Comparison of ENCODE assay signal across 8 cellular contexts in the genomic region with DNA sequence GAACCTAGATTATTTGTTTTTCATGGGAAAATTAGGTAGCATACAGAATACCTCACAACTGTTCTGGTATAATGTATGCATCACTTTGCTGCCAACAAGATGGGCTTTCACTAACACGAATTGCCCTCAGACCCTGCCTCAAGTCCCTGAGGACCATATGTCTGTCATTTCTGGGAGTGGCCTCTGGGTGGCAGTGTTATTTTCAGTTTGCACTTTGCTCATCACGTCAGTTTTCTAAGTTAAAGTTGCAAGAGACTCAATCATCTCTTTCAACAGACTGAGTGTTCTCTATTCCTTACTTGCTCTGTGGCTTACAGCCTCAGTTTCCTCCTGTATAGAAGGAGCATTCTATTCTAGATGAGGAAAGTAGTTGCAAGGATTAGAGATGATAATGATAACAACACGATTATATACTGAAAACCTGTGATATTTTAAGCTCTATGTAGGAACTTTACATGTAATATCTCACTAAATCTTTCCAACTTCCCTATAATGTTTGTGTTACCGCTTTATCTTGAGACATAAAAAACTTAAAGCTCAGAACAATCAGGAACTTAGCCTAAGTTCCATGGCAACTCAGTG. TPM values are rescaled to one million over a fixed set of nuclear protein-coding genes. Genes with fewer than 3 reads are reported as not detected.
DNase-seq lines count a peak whose midpoint lies in the region; ATAC-seq and TF ChIP-seq lines count a peak whose summit lies in the region.

No MANE protein-coding gene starts in this region.

- H2AFZ ChIP-seq in fibroblast of lung (ENCODE audit: low read length): no peak overlapping the region
- peak overlapping the region; percentile 69 for H2AFZ ChIP-seq in neuronal stem cell (ENCODE audit: low read length)

- TF ChIP-seq POLR2A in tibial nerve (IDR thresholded peaks at IDR 0.05): no peak

- H3K14ac ChIP-seq in neuronal stem cell (ENCODE audit: low read length): no peak overlapping the region

- H3K18ac ChIP-seq in neuronal stem cell (ENCODE audit: low read length): no peak overlapping the region

- H3K4ac ChIP-seq in neuronal stem cell (ENCODE audit: low read length): no peak overlapping the region

- no peak overlapping the region for H2AK5ac ChIP-seq in neuronal stem cell (ENCODE audit: low read depth, low read length)

- no peaks in the 10 kb centered on the region for H3K9me3 Mint-ChIP-seq in activated T-cell treated with anti-CD3 and anti-CD28 coated beads, Interleukin-2, amount 50 U/mL, for 24 hours

- H3K9me3 ChIP-seq in fibroblast of lung (ENCODE audit: control insufficient read depth, insufficient read depth, low read depth, low read length) (no peaks in the 10 kb centered on the region), neuronal stem cell (replicated peaks in 1 of 2; ENCODE audit: control insufficient read depth in 2 of 2, insufficient read depth in 1 of 2, low read depth in 1 of 2, low read length in 2 of 2) (no peaks in the 10 kb centered on the region), tibial nerve (no peaks in the 10 kb centered on the region)

- no peak overlapping the region for H3K9ac ChIP-seq in fibroblast of lung (ENCODE audit: insufficient read depth, low read length)
- no peak overlapping the region for H3K9ac ChIP-seq in neuronal stem cell (ENCODE audit: low read depth, low read length, poor library complexity)

- H3K4me3 Mint-ChIP-seq in activated T-cell treated with anti-CD3 and anti-CD28 coated beads, Interleukin-2, amount 50 U/mL, for 24 hours: no peak overlapping the region

- no peaks in the 10 kb centered on the region for H3K79me1 ChIP-seq in neuronal stem cell (ENCODE audit: low read depth, low read length)

- no peaks in the 10 kb centered on the region for H4K20me1 ChIP-seq in fibroblast of lung (ENCODE audit: control insufficient read depth, extremely low read depth, insufficient read depth, low read length)

- H3K27ac Mint-ChIP-seq in activated T-cell treated with anti-CD3 and anti-CD28 coated beads, Interleukin-2, amount 50 U/mL, for 24 hours: no peak overlapping the region

- no CpG with 5 or more reads among the region's 4 CpGs for WGBS in neuronal stem cell (ENCODE audit: extremely low coverage in 2 of 2, insufficient read length in 2 of 2, insufficient replicate concordance in 1 of 2), 2 donors
- WGBS in tibial nerve, 2 donors: 27 to 28% methylated on average over 4 of the region's 4 CpGs

- H2BK12ac ChIP-seq in neuronal stem cell (ENCODE audit: low read length): no peak overlapping the region

- TF ChIP-seq EP300 in tibial nerve (IDR thresholded peaks at IDR 0.05): no peak

- DNase-seq in GM19240 (ENCODE audit: insufficient read length, low spot score) (peak; percentile 33), OCI-M2 (lab: John Stamatoyannopoulos, UW; ENCODE audit: unreplicated experiment) (peak; percentile 13), fibroblast of lung (ENCODE audit: low read depth in 2 of 2) (peak in 1 of 2 donors; percentile 75), neuronal stem cell (ENCODE audit: low spot score) (peak; percentile 59), tibial nerve (ENCODE audit: low spot score in 2 of 2) (peak in 1 of 2 donors; percentile 56)
- peak; percentile 51 for DNase-seq in activated T-cell treated with anti-CD3 and anti-CD28 coated beads, Interleukin-2, amount 50 U/mL, for 24 hours

- H3K4me1 ChIP-seq in fibroblast of lung (ENCODE audit: control insufficient read depth, extremely low read depth, insufficient read depth, low read length) (no peaks in the 10 kb centered on the region), neuronal stem cell (ENCODE audit: control insufficient read depth in 2 of 2, insufficient read depth in 1 of 2, low read depth in 1 of 2, low read length in 2 of 2) (no peaks in the 10 kb centered on the region), tibial nerve (peaks cover 0 to 11% (median 5%) of the 10 kb centered on the region in 4 donors)

- H2BK120ac ChIP-seq in neuronal stem cell (ENCODE audit: low read depth, low read length): no peak overlapping the region

- H3K27me3 Mint-ChIP-seq in activated T-cell treated with anti-CD3 and anti-CD28 coated beads, Interleukin-2, amount 50 U/mL, for 24 hours: peaks cover 8% of the 10 kb centered on the region

- peaks cover 35% of the 10 kb centered on the region for H3K4me1 Mint-ChIP-seq in activated T-cell treated with anti-CD3 and anti-CD28 coated beads, Interleukin-2, amount 50 U/mL, for 24 hours (ENCODE audit: low read depth)

- no peak overlapping the region for H4K8ac ChIP-seq in neuronal stem cell (ENCODE audit: low read depth, low read length)

- H3K4me2 ChIP-seq in fibroblast of lung (ENCODE audit: extremely low read depth, insufficient read depth, low read length): no peak overlapping the region
- no peak overlapping the region for H3K4me2 ChIP-seq in neuronal stem cell (ENCODE audit: insufficient read depth, low read length, poor library complexity, severe bottlenecking)

- H3K27me3 ChIP-seq in fibroblast of lung (ENCODE audit: control insufficient read depth, insufficient read depth, low read length) (no peaks in the 10 kb centered on the region), neuronal stem cell (ENCODE audit: control insufficient read depth in 3 of 3, insufficient read depth in 3 of 3, low read depth in 1 of 3, low read length in 3 of 3) (no peaks in the 10 kb centered on the region), tibial nerve (no peaks in the 10 kb centered on the region)

- H3K27ac ChIP-seq in C4-2B (no peak overlapping the region), fibroblast of lung (ENCODE audit: insufficient read depth, low read length) (no peak overlapping the region), neuronal stem cell (replicated peaks; ENCODE audit: low read length) (no peak overlapping the region), tibial nerve (peak overlapping the region in 1 of 4 donors; percentile 36)

- H3K36me3 Mint-ChIP-seq in activated T-cell treated with anti-CD3 and anti-CD28 coated beads, Interleukin-2, amount 50 U/mL, for 24 hours (ENCODE audit: low read depth): no peaks in the 10 kb centered on the region

- H2BK5ac ChIP-seq in neuronal stem cell (ENCODE audit: low read length): no peak overlapping the region

- H3K4me3 ChIP-seq in fibroblast of lung (replicated peaks in 1 of 4; ENCODE audit: control extremely low read depth in 1 of 4, insufficient read depth in 1 of 4, low read depth in 3 of 4, low read length in 4 of 4) (no peak overlapping the region), neuronal stem cell (ENCODE audit: low read length in 2 of 2) (no peak overlapping the region), tibial nerve (no peak overlapping the region)

- ATAC-seq in HG03460 (IDR thresholded peaks at IDR 0.05; ENCODE audit: unreplicated experiment): peak; percentile 61

- TF ChIP-seq CTCF in C4-2B (conservative IDR thresholded peaks at IDR 0.05) (peak; percentile 89), fibroblast of lung (conservative IDR thresholded peaks at IDR 0.05 in 1 of 2, IDR thresholded peaks at IDR 0.05 in 1 of 2; ENCODE audit: low read depth in 1 of 2, low read length in 2 of 2) (peak; percentile 77 to 82), tibial nerve (IDR thresholded peaks at IDR 0.05) (peak; percentile 54 to 80 (median 65))

- H4K91ac ChIP-seq in neuronal stem cell (ENCODE audit: low read depth, low read length, poor library complexity): no peak overlapping the region

- H3K36me3 ChIP-seq in fibroblast of lung (ENCODE audit: control insufficient read depth, insufficient read depth, low read length): no peaks in the 10 kb centered on the region
- H3K36me3 ChIP-seq in neuronal stem cell (replicated peaks in 1 of 2; ENCODE audit: control insufficient read depth in 2 of 2, insufficient read depth in 2 of 2, low read length in 2 of 2): no peaks in the 10 kb centered on the region
- H3K36me3 ChIP-seq in tibial nerve: no peaks in the 10 kb centered on the region

- no peak overlapping the region for H2BK15ac ChIP-seq in neuronal stem cell (ENCODE audit: low read length)

- no peak overlapping the region for H3K23ac ChIP-seq in neuronal stem cell (ENCODE audit: low read depth, low read length, poor library complexity)

- H3K79me2 ChIP-seq in fibroblast of lung (ENCODE audit: control insufficient read depth, insufficient read depth, low read length): no peaks in the 10 kb centered on the region

RNA-seq across cellular contexts. Expression of a gene that starts 55.7 kb away (rescaled TPM):
- total RNA-seq in fibroblast of lung (under 0.01 and 0.50 TPM in 2 replicates), tibial nerve (1 to 10 TPM in 1 of 4 donors, under 1 TPM in 3; 0.44 to 3.5 (median 0.76) TPM)
- not detected in 2 replicates for polyA plus RNA-seq in fibroblast of lung
- polyA plus RNA-seq in fibroblast of lung (2012): not detected in 2 replicates
- polyA minus RNA-seq in fibroblast of lung (ENCODE audit: low replicate concordance): 0.59 TPM in 1 of 2 replicates, not detected in the other
- not detected for polyA plus RNA-seq in neuronal stem cell (2013, experiment 1 of 2)
- not detected for polyA plus RNA-seq in neuronal stem cell (2013, experiment 2 of 2)
